23 cellular contexts compared by ENCODE assay signal in genomic region chr4:186859420-186859819, GRCh38.
DNase-seq lines count a peak whose midpoint lies in the region; ATAC-seq, FAIRE-seq and TF ChIP-seq lines count a peak whose summit lies in the region.
"Had no signal": no experiment of that assay in that cellular context is flagged by ENCODE, and none has a peak within 500 bp of the region (broad histone marks: within the 10 kb centered on the region; RNA-seq: fewer than 3 reads in every experiment).

No MANE protein-coding gene starts in this region.

- no peak overlapping the region for H2BK15ac ChIP-seq in neuronal stem cell (ENCODE audit: low read length)

- no peak overlapping the region for H3K4me3 Mint-ChIP-seq in GM23338
- no peak overlapping the region for H3K4me3 Mint-ChIP-seq in neural crest cell
- H3K4me3 Mint-ChIP-seq: B cell; CD4-positive, CD25-positive, alpha-beta regulatory T cell; CD8-positive, alpha-beta T cell had no signal

- intact Hi-C loops in K562 (cut with micrococcal nuclease): no loop called here

- TF ChIP-seq POLR2A in K562 (conservative IDR thresholded peaks at IDR 0.05): no peak

- no peak overlapping the region for H3K23ac ChIP-seq in neuronal stem cell (ENCODE audit: low read depth, low read length, poor library complexity)

- H3K36me3 ChIP-seq in GM23338 (ENCODE audit: insufficient read depth) (no peaks in the 10 kb centered on the region), K562 (ENCODE audit: control insufficient read depth, insufficient read depth, low read length) (no peaks in the 10 kb centered on the region), neuronal stem cell (replicated peaks in 1 of 2; ENCODE audit: control insufficient read depth in 2 of 2, insufficient read depth in 2 of 2, low read length in 2 of 2) (no peaks in the 10 kb centered on the region)
- H3K36me3 ChIP-seq: BLaER1 had no signal

- no TSS peak for BruUV-seq in K562 (replicated peaks; lab: Mats Ljungman, UMichigan)

- H2AFZ ChIP-seq in GM23338: peak overlapping the region; percentile 24; the same call in 1 of the 2 replicates
- no peak overlapping the region for H2AFZ ChIP-seq in K562 (ENCODE audit: low read depth, low read length)
- no peak overlapping the region for H2AFZ ChIP-seq in neuronal stem cell (ENCODE audit: low read length)
- H2AFZ ChIP-seq: GM23248 had no signal

- H3K4ac ChIP-seq in neuronal stem cell (ENCODE audit: low read length): no peak overlapping the region

- H3K14ac ChIP-seq in neuronal stem cell (ENCODE audit: low read length): no peak overlapping the region

- no peaks in the 10 kb centered on the region for H3K79me2 ChIP-seq in GM23338 (replicated peaks; ENCODE audit: insufficient read depth)
- H3K79me2 ChIP-seq in K562 (ENCODE audit: control insufficient read depth, insufficient read depth, low read length): no peaks in the 10 kb centered on the region

- no peak for TF ChIP-seq EP300 in K562 (IDR thresholded peaks at IDR 0.05; ENCODE audit: low read length)

- in situ Hi-C loops in K562 (cut with MboI): no loop called here

- H3K79me1 ChIP-seq in neuronal stem cell (ENCODE audit: low read depth, low read length): no peaks in the 10 kb centered on the region

- ATAC-seq in GM23338 (no peak), K562 (peak; percentile 72), foreskin keratinocyte (peak; percentile 20), GM21717 (IDR thresholded peaks at IDR 0.05; ENCODE audit: unreplicated experiment) (no peak), HG02870 (IDR thresholded peaks at IDR 0.05; ENCODE audit: unreplicated experiment) (no peak)
- ATAC-seq: CD8-positive, alpha-beta T cell had no signal

- no peak for TF ChIP-seq RAD21 in K562 (CRISPR knock-in tag; conservative IDR thresholded peaks at IDR 0.05 in 1 of 2, IDR thresholded peaks at IDR 0.05 in 1 of 2)

- 69% methylated on average over 1 of the region's 1 CpG for WGBS in K562 (ENCODE audit: insufficient coverage, low coverage, missing lambda C conversion rate)
- WGBS in neuronal stem cell (ENCODE audit: extremely low coverage in 2 of 2, insufficient read length in 2 of 2, insufficient replicate concordance in 1 of 2), 2 donors: no CpG with 5 or more reads among the region's 1 CpG

- H3K9me2 ChIP-seq in GM23338 (ENCODE audit: insufficient read depth): peaks cover 3% of the 10 kb centered on the region; the same call in 1 of the 2 replicates

- H4K20me1 ChIP-seq in GM23338 (replicated peaks; ENCODE audit: insufficient read depth) (no peaks in the 10 kb centered on the region), K562 (replicated peaks; ENCODE audit: control insufficient read depth, insufficient read depth, low read length) (no peaks in the 10 kb centered on the region)
- H4K20me1 ChIP-seq: BLaER1 had no signal

- no peak overlapping the region for H2AK5ac ChIP-seq in neuronal stem cell (ENCODE audit: low read depth, low read length)

- H3K27ac Mint-ChIP-seq in GM23338 (no peak overlapping the region), neural crest cell (ENCODE audit: unreplicated experiment) (no peak overlapping the region)
- H3K27ac Mint-ChIP-seq: B cell; CD4-positive, CD25-positive, alpha-beta regulatory T cell; CD8-positive, alpha-beta T cell had no signal

- no peak overlapping the region for H3K27ac ChIP-seq in GM23338 (ENCODE audit: low read depth)
- no peak overlapping the region for H3K27ac ChIP-seq in K562 (ENCODE audit: extremely low read depth, low read depth, low read length)
- no peak overlapping the region for H3K27ac ChIP-seq in foreskin keratinocyte
- H3K27ac ChIP-seq in neuronal stem cell (replicated peaks; ENCODE audit: low read length): no peak overlapping the region
- H3K27ac ChIP-seq: 22Rv1, BLaER1, C4-2B, GM23248 had no signal

- H3K4me3 ChIP-seq in GM23338 (no peak overlapping the region), K562 (no peak overlapping the region), neuronal stem cell (ENCODE audit: low read length in 2 of 2) (no peak overlapping the region)
- H3K4me3 ChIP-seq: BLaER1, GM23248 had no signal

- no peak overlapping the region for H2BK5ac ChIP-seq in neuronal stem cell (ENCODE audit: low read length)

- H3K9me3 ChIP-seq in K562 (replicated peaks; ENCODE audit: control insufficient read depth, insufficient read depth, low read depth, low read length): no peaks in the 10 kb centered on the region
- H3K9me3 ChIP-seq in neuronal stem cell (replicated peaks in 1 of 2; ENCODE audit: control insufficient read depth in 2 of 2, insufficient read depth in 1 of 2, low read depth in 1 of 2, low read length in 2 of 2): no peaks in the 10 kb centered on the region
- H3K9me3 ChIP-seq: BLaER1 had no signal

- H4K91ac ChIP-seq in neuronal stem cell (ENCODE audit: low read depth, low read length, poor library complexity): no peak overlapping the region

- H2BK12ac ChIP-seq in neuronal stem cell (ENCODE audit: low read length): no peak overlapping the region

- H3K9ac ChIP-seq in K562 (ENCODE audit: insufficient read depth in 1 of 2, low read depth in 2 of 2, low read length in 2 of 2): no peak overlapping the region
- H3K9ac ChIP-seq in neuronal stem cell (ENCODE audit: low read depth, low read length, poor library complexity): no peak overlapping the region
- H3K9ac ChIP-seq: BLaER1, GM23248 had no signal

- H3K18ac ChIP-seq in neuronal stem cell (ENCODE audit: low read length): no peak overlapping the region

- H3K27me3 ChIP-seq in GM23338 (ENCODE audit: insufficient read depth) (no peaks in the 10 kb centered on the region), K562 (ENCODE audit: control insufficient read depth in 2 of 2, insufficient read depth in 2 of 2, low read length in 2 of 2) (no peaks in the 10 kb centered on the region), foreskin keratinocyte (no peaks in the 10 kb centered on the region), neuronal stem cell (ENCODE audit: control insufficient read depth in 3 of 3, insufficient read depth in 3 of 3, low read depth in 1 of 3, low read length in 3 of 3) (no peaks in the 10 kb centered on the region)
- H3K27me3 ChIP-seq: BLaER1 had no signal

- no peak overlapping the region for H2BK120ac ChIP-seq in neuronal stem cell (ENCODE audit: low read depth, low read length)

- no peak overlapping the region for H4K8ac ChIP-seq in neuronal stem cell (ENCODE audit: low read depth, low read length)

- TF ChIP-seq CTCF in GM23338 (conservative IDR thresholded peaks at IDR 0.05; ENCODE audit: low read depth in 2 of 2) (0 out of 4 replicates have a peak, but pooled peaks of 1 of the 2 experiments have one; percentile 13), K562 (IDR thresholded peaks at IDR 0.05 in 2 of 3, conservative IDR thresholded peaks at IDR 0.05 in 1 of 3; ENCODE audit: insufficient read depth in 2 of 3, low read depth in 1 of 3, low read length in 3 of 3) (no peak), foreskin keratinocyte (conservative IDR thresholded peaks at IDR 0.05) (no peak), neural crest cell (conservative IDR thresholded peaks at IDR 0.05) (peak; percentile 13)

- H3K9me3 Mint-ChIP-seq in GM23338: no peaks in the 10 kb centered on the region
- peaks cover 3% of the 10 kb centered on the region for H3K9me3 Mint-ChIP-seq in neural crest cell

- H3K4me2 ChIP-seq in GM23338: no peak overlapping the region
- no peak overlapping the region for H3K4me2 ChIP-seq in K562 (ENCODE audit: insufficient read depth, low read length)
- no peak overlapping the region for H3K4me2 ChIP-seq in neuronal stem cell (ENCODE audit: insufficient read depth, low read length, poor library complexity, severe bottlenecking)
- H3K4me2 ChIP-seq: BLaER1 had no signal

- POLR2A ChIA-PET in K562 (lab: Yijun Ruan, JAX): interaction anchor here (1.1 kb wide), 1 partner anchor 14 kb away, joined by 4 read pairs; no protein-coding TSS in a partner anchor

- H3K4me1 Mint-ChIP-seq in GM23338 (no peaks in the 10 kb centered on the region), neural crest cell (no peaks in the 10 kb centered on the region)
- H3K4me1 Mint-ChIP-seq: B cell; CD4-positive, CD25-positive, alpha-beta regulatory T cell had no signal

- CTCF ChIA-PET in K562 (lab: Yijun Ruan, JAX; ENCODE audit: low intra/inter-chr PET ratio): no interaction called here

- DNase-seq in GM23338 (ENCODE audit: low spot score): peak; percentile 23
- DNase-seq in K562 (ENCODE audit: extremely low read depth in 1 of 4, low spot score in 3 of 4): no peak
- DNase-seq in foreskin keratinocyte: no peak
- DNase-seq in neural crest cell (ENCODE audit: low read depth, low spot score): no peak
- DNase-seq in cortex of kidney (lab: John Stamatoyannopoulos, UW): no peak
- DNase-seq in neuronal stem cell (ENCODE audit: low spot score): no peak
- DNase-seq: Caco-2; CD4-positive, CD25-positive, alpha-beta regulatory T cell; CD8-positive, alpha-beta T cell; DMS153; DND-41; GM23248; HCEC 1CT had no signal

- H3K36me3 Mint-ChIP-seq in GM23338 (ENCODE audit: low read depth) (no peaks in the 10 kb centered on the region), neural crest cell (ENCODE audit: low read depth) (peaks cover 15% of the 10 kb centered on the region)
- H3K36me3 Mint-ChIP-seq: CD4-positive, CD25-positive, alpha-beta regulatory T cell; CD8-positive, alpha-beta T cell had no signal

- no peaks in the 10 kb centered on the region for H3K27me3 Mint-ChIP-seq in GM23338 (ENCODE audit: insufficient read depth, low read depth, poor library complexity)
- H3K27me3 Mint-ChIP-seq in neural crest cell (ENCODE audit: low read depth): no peaks in the 10 kb centered on the region
- H3K27me3 Mint-ChIP-seq: B cell; CD4-positive, CD25-positive, alpha-beta regulatory T cell had no signal

- no peak for FAIRE-seq in K562 (lab: Jason Lieb, UNC)
- FAIRE-seq: A204.1, G401.6, GM12892, H54 had no signal

- H3K4me1 ChIP-seq in GM23338 (ENCODE audit: insufficient read depth) (no peaks in the 10 kb centered on the region), K562 (replicated peaks in 1 of 2; ENCODE audit: control insufficient read depth in 2 of 2, insufficient read depth in 2 of 2, low read length in 2 of 2) (no peaks in the 10 kb centered on the region; a peak in 1 of 5 replicates), foreskin keratinocyte (no peaks in the 10 kb centered on the region), neuronal stem cell (ENCODE audit: control insufficient read depth in 2 of 2, insufficient read depth in 1 of 2, low read depth in 1 of 2, low read length in 2 of 2) (no peaks in the 10 kb centered on the region)
- H3K4me1 ChIP-seq: BLaER1, Caco-2 had no signal

- H3F3A ChIP-seq in GM23338 (replicated peaks; ENCODE audit: low read depth): no peaks in the 10 kb centered on the region

- no peaks in the 10 kb centered on the region for H3K9me1 ChIP-seq in K562 (ENCODE audit: control insufficient read depth, insufficient read depth, low read length)

TF ChIP-seq in K562, 482 proteins besides CTCF, POLR2A, EP300 and RAD21 (continues in another document):
- peak; percentile 51; the same call in 1 of the 2 replicates for TF ChIP-seq CHD2 (IDR thresholded peaks at IDR 0.05; ENCODE audit: low read depth, low read length)

Comparison
In these comparisons a context has a peak if more than half of its experiments do, and no peak if none do; other contexts are left out.
1. ATAC-seq: peak in K562 (single experiment) and foreskin keratinocyte (single experiment); none in GM23338 (single experiment), GM21717 (single experiment) and HG02870 (single experiment).